Comparison of ENCODE assay signal across 8 cellular contexts in genomic region chr19:48997972-48998371, GRCh38. TPM values are rescaled to one million over a fixed set of nuclear protein-coding genes. Genes with fewer than 3 reads are reported as not detected.
DNase-seq lines count a peak whose midpoint lies in the region; ATAC-seq and TF ChIP-seq lines count a peak whose summit lies in the region.

No MANE protein-coding gene starts in this region.

- no peaks in the 10 kb centered on the region for H3K9me3 Mint-ChIP-seq in activated CD8-positive, alpha-beta T cell treated with anti-CD3 and anti-CD28 coated beads for 36 hours

- H3K27me3 ChIP-seq in stomach (no peaks in the 10 kb centered on the region), uterus (no peaks in the 10 kb centered on the region)

- no peak overlapping the region for H3K27ac ChIP-seq in stomach
- H3K27ac ChIP-seq in uterus, result no peak overlapping the region

- H3K4me1 ChIP-seq in stomach (peaks cover 12 to 18% (median 15%) of the 10 kb centered on the region in 4 donors), uterus (peaks cover 0 to 7% of the 10 kb centered on the region in 2 donors)

- peak; percentile 38 for DNase-seq in SKM-1 treated with dmso at 0.1 percent for 144 hours (lab: John Stamatoyannopoulos, UW; ENCODE audit: unreplicated experiment)
- no peak for DNase-seq in SKM-1 (lab: John Stamatoyannopoulos, UW; ENCODE audit: unreplicated experiment)
- peak; percentile 51 for DNase-seq in NCI-H1694 (lab: John Stamatoyannopoulos, UW)
- peak; percentile 79 for DNase-seq in activated CD8-positive, alpha-beta T cell treated with anti-CD3 and anti-CD28 coated beads for 36 hours
- peak; percentile 27 for DNase-seq in germinal center (ENCODE audit: low spot score)
- peak; percentile 56 for DNase-seq in stomach
- DNase-seq in uterus, result no peak
- no peak for DNase-seq in amniotic stem cell (lab: John Stamatoyannopoulos, UW)

- H3K9me3 ChIP-seq in stomach, result no peaks in the 10 kb centered on the region
- H3K9me3 ChIP-seq in uterus, result no peaks in the 10 kb centered on the region

- 67 to 80% (median 74%) methylated on average over 3 to 5 of the region's 5 CpGs for WGBS in stomach, 5 donors

- CTCF ChIA-PET in activated CD8-positive, alpha-beta T cell treated with anti-CD3 and anti-CD28 coated beads for 36 hours (lab: Charles Lee), result interaction anchor here (0.5 to 1.7 kb wide), 14 partner anchors 9 to 97 kb away, joined by 3 to 6 read pairs (median 4); partner anchors contain the start of gene CGB7

- H3K4me3 ChIP-seq in stomach (no peak overlapping the region), uterus (no peak overlapping the region)

- POLR2A ChIA-PET in activated CD8-positive, alpha-beta T cell treated with anti-CD3 and anti-CD28 coated beads for 36 hours (lab: Charles Lee), result interaction anchor here (0.6 to 2.1 kb wide), 3 partner anchors 21 to 142 kb away, joined by 3 to 4 read pairs (median 3); no protein-coding TSS in a partner anchor

- H3K4me3 Mint-ChIP-seq in activated CD8-positive, alpha-beta T cell treated with anti-CD3 and anti-CD28 coated beads for 36 hours, result no peak overlapping the region

- intact Hi-C loops in activated CD8-positive, alpha-beta T cell treated with anti-CD3 and anti-CD28 coated beads for 36 hours (cut with micrococcal nuclease), result no loop called here
- intact Hi-C loops in stomach (cut with DNase I; ENCODE audit: low total_unique reads), result no loop called here
- intact Hi-C loops in uterus (cut with DNase I; ENCODE audit: low total_unique reads), result no loop called here

- TF ChIP-seq EP300 in stomach (IDR thresholded peaks at IDR 0.05), result no peak

- H3K36me3 Mint-ChIP-seq in activated CD8-positive, alpha-beta T cell treated with anti-CD3 and anti-CD28 coated beads for 36 hours (ENCODE audit: low read depth), result peaks cover 29% of the 10 kb centered on the region

- no peaks in the 10 kb centered on the region for H3K27me3 Mint-ChIP-seq in activated CD8-positive, alpha-beta T cell treated with anti-CD3 and anti-CD28 coated beads for 36 hours

- ATAC-seq in activated CD8-positive, alpha-beta T cell treated with anti-CD3 and anti-CD28 coated beads for 36 hours, result no peak

- no peak for TF ChIP-seq POLR2A in stomach (IDR thresholded peaks at IDR 0.05)
- TF ChIP-seq POLR2A in uterus (IDR thresholded peaks at IDR 0.05), result no peak

- TF ChIP-seq CTCF in activated CD8-positive, alpha-beta T cell treated with anti-CD3 and anti-CD28 coated beads for 36 hours (IDR thresholded peaks at IDR 0.05), result peak; percentile 69
- peak in 2 of 7 experiments; percentile 13 to 33 for TF ChIP-seq CTCF in stomach (IDR thresholded peaks at IDR 0.05)
- TF ChIP-seq CTCF in uterus (IDR thresholded peaks at IDR 0.05), result no peak

- H3K27ac Mint-ChIP-seq in activated CD8-positive, alpha-beta T cell treated with anti-CD3 and anti-CD28 coated beads for 36 hours, result no peak overlapping the region

- H3K36me3 ChIP-seq in stomach (peaks cover 0 to 28% (median 20%) of the 10 kb centered on the region in 4 donors), uterus (no peaks in the 10 kb centered on the region)

- peaks cover 32% of the 10 kb centered on the region for H3K4me1 Mint-ChIP-seq in activated CD8-positive, alpha-beta T cell treated with anti-CD3 and anti-CD28 coated beads for 36 hours (ENCODE audit: low read depth)

RNA-seq across cellular contexts. Expression of gene RUVBL2, which starts 4.3 kb away (rescaled TPM):
- 100 to 1,000 TPM; 175 to 176 TPM for total RNA-seq in activated CD8-positive, alpha-beta T cell treated with anti-CD3 and anti-CD28 coated beads for 36 hours
- total RNA-seq in stomach (10 to 100 TPM in 4 of 5 donors, under 1 TPM in 1; 0.58 to 96.0 (median 59.1) TPM), uterus (100 to 1,000 TPM in 1 of 4 donors, 10 to 100 TPM in 3; 51.9 to 109 (median 77.7) TPM)
- polyA plus RNA-seq in stomach, result 10 to 100 TPM; 55.3 to 69.2 (median 63.3) TPM

RNA-seq across cellular contexts. Expression of gene GYS1, which starts 4.9 kb away (rescaled TPM):
- total RNA-seq in activated CD8-positive, alpha-beta T cell treated with anti-CD3 and anti-CD28 coated beads for 36 hours, result 10 to 100 TPM; 58.1 to 58.7 TPM
- 10 to 100 TPM; 13.0 to 63.6 (median 46.4) TPM for total RNA-seq in stomach
- polyA plus RNA-seq in stomach, result 10 to 100 TPM; 13.0 to 25.5 (median 15.5) TPM
- total RNA-seq in uterus, result 10 to 100 TPM in 3 of 4 donors, 1 to 10 TPM in 1; 4.9 to 39.8 (median 16.6) TPM

RNA-seq across cellular contexts. Expression of gene LHB, which starts 18.9 kb away (rescaled TPM):
- not detected for total RNA-seq in activated CD8-positive, alpha-beta T cell treated with anti-CD3 and anti-CD28 coated beads for 36 hours
- 1 to 10 TPM in 1 of 5 donors, not detected in 4; 8.4 TPM for total RNA-seq in stomach
- 10 to 100 TPM in 2 of 3 donors, 1 to 10 TPM in 1; 3.8 to 45.8 (median 40.3) TPM for polyA plus RNA-seq in stomach
- total RNA-seq in uterus, result not detected

RNA-seq across cellular contexts. Expression of gene CGB3, which starts 26.2 kb away (rescaled TPM):
- total RNA-seq in activated CD8-positive, alpha-beta T cell treated with anti-CD3 and anti-CD28 coated beads for 36 hours, result not detected
- total RNA-seq in stomach (not detected), uterus (not detected)
- polyA plus RNA-seq in stomach, result not detected

RNA-seq across cellular contexts. Expression of gene FTL, which starts 32.9 kb away (rescaled TPM):
- 1,000 to 10,000 TPM; 1,296 to 1,324 TPM for total RNA-seq in activated CD8-positive, alpha-beta T cell treated with anti-CD3 and anti-CD28 coated beads for 36 hours
- total RNA-seq in stomach, result 1,000 to 10,000 TPM; 1,292 to 4,272 (median 3,457) TPM
- 1,000 to 10,000 TPM; 3,915 to 8,824 (median 7,571) TPM for polyA plus RNA-seq in stomach
- total RNA-seq in uterus, result 1,000 to 10,000 TPM in 3 of 4 donors, 100 to 1,000 TPM in 1; 472 to 2,968 (median 1,570) TPM

Comparison
In these comparisons a context has a peak if more than half of its experiments do, and no peak if none do; other contexts are left out.
1. DNase-seq: peak in SKM-1 treated with dmso at 0.1 percent for 144 hours (single experiment), NCI-H1694 (single experiment), activated CD8-positive, alpha-beta T cell treated with anti-CD3 and anti-CD28 coated beads for 36 hours (single experiment), germinal center (single experiment) and stomach (single experiment); none in SKM-1 (single experiment), uterus (0 of 2) and amniotic stem cell (single experiment).